17 cellular contexts compared by ENCODE assay signal in genomic region chr14:106551265-106551664, GRCh38.
DNase-seq lines count a peak whose midpoint lies in the region; ATAC-seq and TF ChIP-seq lines count a peak whose summit lies in the region.
"Had no signal": no experiment of that assay in that cellular context is flagged by ENCODE, and none has a peak within 500 bp of the region (broad histone marks: within the 10 kb centered on the region; RNA-seq: fewer than 3 reads in every experiment).

No MANE protein-coding gene starts in this region.

- peak; percentile 57 for DNase-seq in activated CD4-positive, alpha-beta T cell treated with anti-CD3 and anti-CD28 coated beads, Interleukin-2, amount 10 ng/mL, durations not matched to agents 24 days and 14 days
- DNase-seq in activated CD4-positive, alpha-beta T cell treated with anti-CD3 and anti-CD28 coated beads for 1 hour, result no peak
- DNase-seq in HT-29 (ENCODE audit: low spot score) (peak; percentile 29), RKO (ENCODE audit: low spot score) (peak; percentile 15), RPMI8226 (no peak), osteoblast (ENCODE audit: insufficient read length, low spot score, missing footprints) (no peak)
- no peak for DNase-seq in stimulated activated effector memory CD8-positive, alpha-beta T cell treated with anti-CD3 and anti-CD28 coated beads, Interleukin-12 subunit alpha, Interleukin-12 subunit beta, amount 100 ng/mL, for 72 hours (ENCODE audit: low spot score in 2 of 2)
- DNase-seq: activated T-cell treated with anti-CD3 and anti-CD28 coated beads, Interleukin-2, amount 50 U/mL, for 24 hours; adrenal gland; left ventricle myocardium inferior; PC-9; stimulated activated naive CD4-positive, alpha-beta T cell had no signal

- no peak overlapping the region for H3K27ac Mint-ChIP-seq in activated CD4-positive, alpha-beta T cell treated with anti-CD3 and anti-CD28 coated beads, Interleukin-2, amount 10 ng/mL, durations not matched to agents 24 days and 14 days
- H3K27ac Mint-ChIP-seq in stimulated activated effector memory CD8-positive, alpha-beta T cell treated with anti-CD3 and anti-CD28 coated beads, Interleukin-12 subunit alpha, Interleukin-12 subunit beta, amount 100 ng/mL, for 72 hours, result no peak overlapping the region
- H3K27ac Mint-ChIP-seq: activated T-cell treated with anti-CD3 and anti-CD28 coated beads, Interleukin-2, amount 50 U/mL, for 24 hours; type B pancreatic cell had no signal

- no peaks in the 10 kb centered on the region for H3K27me3 ChIP-seq in osteoblast (ENCODE audit: insufficient read depth, low read length)
- H3K27me3 ChIP-seq: adrenal gland had no signal

- no peak overlapping the region for H3K4me2 ChIP-seq in osteoblast (ENCODE audit: insufficient read depth, low read length)
- H3K4me2 ChIP-seq: PC-9, smooth muscle cell had no signal

- H3K36me3 ChIP-seq in osteoblast (ENCODE audit: insufficient read depth, low read length), result no peaks in the 10 kb centered on the region
- H3K36me3 ChIP-seq: adrenal gland, left ventricle myocardium inferior had no signal

- H3K4me3 Mint-ChIP-seq in activated CD4-positive, alpha-beta T cell treated with anti-CD3 and anti-CD28 coated beads, Interleukin-2, amount 10 ng/mL, durations not matched to agents 24 days and 14 days, result no peak overlapping the region
- no peak overlapping the region for H3K4me3 Mint-ChIP-seq in stimulated activated effector memory CD8-positive, alpha-beta T cell treated with anti-CD3 and anti-CD28 coated beads, Interleukin-12 subunit alpha, Interleukin-12 subunit beta, amount 100 ng/mL, for 72 hours
- H3K4me3 Mint-ChIP-seq: activated T-cell treated with anti-CD3 and anti-CD28 coated beads, Interleukin-2, amount 50 U/mL, for 24 hours; central memory CD8-positive, alpha-beta T cell; type B pancreatic cell had no signal

- no peaks in the 10 kb centered on the region for H4K20me1 ChIP-seq in osteoblast (ENCODE audit: insufficient read depth, low read length)

- no peaks in the 10 kb centered on the region for H3K36me3 Mint-ChIP-seq in activated CD4-positive, alpha-beta T cell treated with anti-CD3 and anti-CD28 coated beads, Interleukin-2, amount 10 ng/mL, durations not matched to agents 24 days and 14 days (ENCODE audit: low read depth)
- peaks cover 7% of the 10 kb centered on the region for H3K36me3 Mint-ChIP-seq in stimulated activated effector memory CD8-positive, alpha-beta T cell treated with anti-CD3 and anti-CD28 coated beads, Interleukin-12 subunit alpha, Interleukin-12 subunit beta, amount 100 ng/mL, for 72 hours
- H3K36me3 Mint-ChIP-seq: type B pancreatic cell had no signal

- H3K4me1 ChIP-seq in osteoblast (ENCODE audit: insufficient read depth, low read length), result no peaks in the 10 kb centered on the region
- H3K4me1 ChIP-seq: adrenal gland, left ventricle myocardium inferior had no signal

- H3K4me1 Mint-ChIP-seq in activated CD4-positive, alpha-beta T cell treated with anti-CD3 and anti-CD28 coated beads, Interleukin-2, amount 10 ng/mL, durations not matched to agents 24 days and 14 days, result peaks cover 7% of the 10 kb centered on the region
- peaks cover 13% of the 10 kb centered on the region for H3K4me1 Mint-ChIP-seq in stimulated activated effector memory CD8-positive, alpha-beta T cell treated with anti-CD3 and anti-CD28 coated beads, Interleukin-12 subunit alpha, Interleukin-12 subunit beta, amount 100 ng/mL, for 72 hours
- H3K4me1 Mint-ChIP-seq: central memory CD8-positive, alpha-beta T cell had no signal

- no peak overlapping the region for H2AFZ ChIP-seq in osteoblast (ENCODE audit: low read length)
- H2AFZ ChIP-seq: PC-9 had no signal

- no peak overlapping the region for H3K27ac ChIP-seq in osteoblast (ENCODE audit: low read depth, low read length)
- H3K27ac ChIP-seq: adrenal gland, left ventricle myocardium inferior, PC-9 had no signal

- H3K27me3 Mint-ChIP-seq in activated CD4-positive, alpha-beta T cell treated with anti-CD3 and anti-CD28 coated beads, Interleukin-2, amount 10 ng/mL, durations not matched to agents 24 days and 14 days, result peaks cover 16% of the 10 kb centered on the region
- H3K27me3 Mint-ChIP-seq: type B pancreatic cell had no signal

- intact Hi-C loops in activated CD4-positive, alpha-beta T cell treated with anti-CD3 and anti-CD28 coated beads, Interleukin-2, amount 10 ng/mL, durations not matched to agents 24 days and 14 days (cut with micrococcal nuclease), result no loop called here

- no peaks in the 10 kb centered on the region for H3K79me2 ChIP-seq in osteoblast (ENCODE audit: insufficient read depth, low read length)

- TF ChIP-seq CTCF in osteoblast (IDR thresholded peaks at IDR 0.05; ENCODE audit: extremely low read depth, low read depth, low read length), result no peak

- ATAC-seq in stimulated activated effector memory CD8-positive, alpha-beta T cell treated with anti-CD3 and anti-CD28 coated beads, Interleukin-12 subunit alpha, Interleukin-12 subunit beta, amount 100 ng/mL, for 72 hours, result peak; percentile 52
- ATAC-seq in HG02571 (IDR thresholded peaks at IDR 0.05; ENCODE audit: unreplicated experiment), result no peak
- ATAC-seq: activated CD4-positive, CD25-positive, alpha-beta regulatory T cell treated with anti-CD3 and anti-CD28 coated beads, Interleukin-2, amount 50 U/mL, for 24 hours had no signal

- H3K9me3 Mint-ChIP-seq in activated CD4-positive, alpha-beta T cell treated with anti-CD3 and anti-CD28 coated beads, Interleukin-2, amount 10 ng/mL, durations not matched to agents 24 days and 14 days, result no peaks in the 10 kb centered on the region
- H3K9me3 Mint-ChIP-seq in stimulated activated effector memory CD8-positive, alpha-beta T cell treated with anti-CD3 and anti-CD28 coated beads, Interleukin-12 subunit alpha, Interleukin-12 subunit beta, amount 100 ng/mL, for 72 hours, result peaks cover 3% of the 10 kb centered on the region
- H3K9me3 Mint-ChIP-seq: activated T-cell treated with anti-CD3 and anti-CD28 coated beads, Interleukin-2, amount 50 U/mL, for 24 hours; central memory CD8-positive, alpha-beta T cell had no signal

- no peak overlapping the region for H3K4me3 ChIP-seq in osteoblast (ENCODE audit: insufficient read depth, low read length)
- H3K4me3 ChIP-seq: adrenal gland, left ventricle myocardium inferior, PC-9, smooth muscle cell had no signal

- no peaks in the 10 kb centered on the region for H3K9me3 ChIP-seq in osteoblast (ENCODE audit: low read depth, low read length)
- H3K9me3 ChIP-seq: adrenal gland, left ventricle myocardium inferior had no signal

Comparison
In these comparisons a context has a peak if more than half of its experiments do, and no peak if none do; other contexts are left out.
1. DNase-seq: peak in activated CD4-positive, alpha-beta T cell treated with anti-CD3 and anti-CD28 coated beads, Interleukin-2, amount 10 ng/mL, durations not matched to agents 24 days and 14 days (single experiment), HT-29 (single experiment) and RKO (single experiment); none in activated CD4-positive, alpha-beta T cell treated with anti-CD3 and anti-CD28 coated beads for 1 hour (single experiment), stimulated activated effector memory CD8-positive, alpha-beta T cell treated with anti-CD3 and anti-CD28 coated beads, Interleukin-12 subunit alpha, Interleukin-12 subunit beta, amount 100 ng/mL, for 72 hours (0 of 2), RPMI8226 (single experiment) and osteoblast (single experiment).